ENCODE assay signal across 1 cellular context in genomic region chr17:59387351-59388069, GRCh38.
TF ChIP-seq lines count a peak whose summit lies in the region.

No MANE protein-coding gene starts in this region.

TF ChIP-seq in HepG2, 621 proteins besides CTCF, POLR2A, EP300 and RAD21:
- TF ChIP-seq, protein P1, sequence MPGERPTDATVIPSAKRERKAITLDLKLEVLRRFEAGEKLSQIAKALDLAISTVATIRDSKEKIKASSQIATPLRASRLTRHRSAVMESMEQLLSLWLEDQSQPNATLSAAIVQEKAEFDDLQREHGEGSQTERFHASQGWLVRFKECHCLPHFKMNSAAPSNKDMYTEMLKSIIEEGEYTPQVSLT (CRISPR knock-in tag; IDR thresholded peaks at IDR 0.05; ENCODE audit: borderline replicate concordance, low read depth) = no peak
- TF ChIP-seq MYPOP (CRISPR knock-in tag; IDR thresholded peaks at IDR 0.05) (no peak), SRY (CRISPR knock-in tag; IDR thresholded peaks at IDR 0.05) (no peak), ZFX (CRISPR knock-in tag; IDR thresholded peaks at IDR 0.05; ENCODE audit: low read depth) (no peak), MZF1 (CRISPR knock-in tag; IDR thresholded peaks at IDR 0.05; ENCODE audit: borderline replicate concordance) (no peak), ZNF333 (CRISPR knock-in tag; IDR thresholded peaks at IDR 0.05; ENCODE audit: borderline replicate concordance) (no peak), PRDM15 (CRISPR knock-in tag; IDR thresholded peaks at IDR 0.05) (no peak), NR0B2 (CRISPR knock-in tag; IDR thresholded peaks at IDR 0.05) (no peak), TCF7 (IDR thresholded peaks at IDR 0.05; ENCODE audit: low read depth) (no peak), ZBTB49 (CRISPR knock-in tag; IDR thresholded peaks at IDR 0.05; ENCODE audit: borderline replicate concordance) (no peak), ZNF816 (CRISPR knock-in tag; IDR thresholded peaks at IDR 0.05; ENCODE audit: borderline replicate concordance) (no peak)
- TF ChIP-seq, protein P2, sequence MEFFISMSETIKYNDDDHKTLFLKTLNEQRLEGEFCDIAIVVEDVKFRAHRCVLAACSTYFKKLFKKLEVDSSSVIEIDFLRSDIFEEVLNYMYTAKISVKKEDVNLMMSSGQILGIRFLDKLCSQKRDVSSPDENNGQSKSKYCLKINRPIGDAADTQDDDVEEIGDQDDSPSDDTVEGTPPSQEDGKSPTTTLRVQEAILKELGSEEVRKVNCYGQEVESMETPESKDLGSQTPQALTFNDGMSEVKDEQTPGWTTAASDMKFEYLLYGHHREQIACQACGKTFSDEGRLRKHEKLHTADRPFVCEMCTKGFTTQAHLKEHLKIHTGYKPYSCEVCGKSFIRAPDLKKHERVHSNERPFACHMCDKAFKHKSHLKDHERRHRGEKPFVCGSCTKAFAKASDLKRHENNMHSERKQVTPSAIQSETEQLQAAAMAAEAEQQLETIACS (CRISPR knock-in tag; IDR thresholded peaks at IDR 0.05) = no peak
- TF ChIP-seq, protein P3, sequence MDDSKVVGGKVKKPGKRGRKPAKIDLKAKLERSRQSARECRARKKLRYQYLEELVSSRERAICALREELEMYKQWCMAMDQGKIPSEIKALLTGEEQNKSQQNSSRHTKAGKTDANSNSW (CRISPR knock-in tag; IDR thresholded peaks at IDR 0.05; ENCODE audit: borderline replicate concordance) = no peak
- TF ChIP-seq, protein P4, sequence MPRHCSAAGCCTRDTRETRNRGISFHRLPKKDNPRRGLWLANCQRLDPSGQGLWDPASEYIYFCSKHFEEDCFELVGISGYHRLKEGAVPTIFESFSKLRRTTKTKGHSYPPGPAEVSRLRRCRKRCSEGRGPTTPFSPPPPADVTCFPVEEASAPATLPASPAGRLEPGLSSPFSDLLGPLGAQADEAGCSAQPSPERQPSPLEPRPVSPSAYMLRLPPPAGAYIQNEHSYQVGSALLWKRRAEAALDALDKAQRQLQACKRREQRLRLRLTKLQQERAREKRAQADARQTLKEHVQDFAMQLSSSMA (CRISPR knock-in tag; IDR thresholded peaks at IDR 0.05) = no peak
